In the genomic region with DNA sequence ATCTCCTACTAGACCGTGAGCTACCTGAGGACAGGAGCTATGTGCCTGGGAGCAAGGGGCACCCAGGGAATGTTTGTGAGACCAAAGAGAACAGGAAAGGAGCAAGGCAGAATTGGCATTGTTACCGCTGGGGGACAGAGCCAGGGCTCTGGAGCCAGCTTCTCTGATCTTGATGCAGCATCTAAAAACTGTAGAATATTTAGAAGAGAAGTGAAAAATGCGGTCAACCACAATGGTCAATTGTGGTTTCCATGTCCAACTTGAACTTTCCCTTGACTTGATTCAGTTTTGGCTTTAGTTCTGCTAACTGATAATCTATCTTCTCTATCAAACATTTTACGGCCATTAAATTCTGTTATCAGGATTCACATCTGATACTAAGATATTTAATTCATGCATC, we compare ENCODE assay signal across 13 cellular contexts.
DNase-seq lines count a peak whose midpoint lies in the region; ATAC-seq, FAIRE-seq and TF ChIP-seq lines count a peak whose summit lies in the region.
"Had no signal": no experiment of that assay in that cellular context is flagged by ENCODE, and none has a peak within 500 bp of the region (broad histone marks: within the 10 kb centered on the region; RNA-seq: fewer than 3 reads in every experiment).

No MANE protein-coding gene starts in this region.

- H3K36me3 Mint-ChIP-seq in osteocyte (ENCODE audit: unreplicated experiment): no peaks in the 10 kb centered on the region
- H3K36me3 Mint-ChIP-seq: activated naive CD4-positive, alpha-beta T cell treated with anti-CD3 and anti-CD28 coated beads, Interleukin-2, amount 50 U/mL, for 24 hours had no signal

- TF ChIP-seq POLR2A in NB4 (IDR thresholded peaks at IDR 0.05; ENCODE audit: extremely low read depth, insufficient read length): no peak

- peak; percentile 82 for FAIRE-seq in GM18507 (lab: Jason Lieb, UNC)
- FAIRE-seq: kidney had no signal

- no peaks in the 10 kb centered on the region for H3K27me3 Mint-ChIP-seq in osteocyte (ENCODE audit: unreplicated experiment)
- H3K27me3 Mint-ChIP-seq: activated naive CD4-positive, alpha-beta T cell treated with anti-CD3 and anti-CD28 coated beads, Interleukin-2, amount 50 U/mL, for 24 hours had no signal

- ATAC-seq in HG02885 (IDR thresholded peaks at IDR 0.05; ENCODE audit: poor library complexity, unreplicated experiment): peak; percentile 90

- no peak overlapping the region for H3K4me3 Mint-ChIP-seq in osteocyte (ENCODE audit: unreplicated experiment)
- H3K4me3 Mint-ChIP-seq: activated naive CD4-positive, alpha-beta T cell treated with anti-CD3 and anti-CD28 coated beads, Interleukin-2, amount 50 U/mL, for 24 hours; nephron progenitor cell had no signal

- no peak for DNase-seq in GM18507 (ENCODE audit: extremely low spot score, insufficient read length, low read depth)
- peak; percentile 21 for DNase-seq in GM20000 (ENCODE audit: low spot score)
- peak; percentile 24 for DNase-seq in NB4 (ENCODE audit: low read depth)
- no peak for DNase-seq in T1000 (lab: John Stamatoyannopoulos, UW)
- DNase-seq in NCI-H526 (lab: John Stamatoyannopoulos, UW): no peak
- no peak for DNase-seq in osteocyte (ENCODE audit: extremely low spot score, unreplicated experiment)
- no peak for DNase-seq in DMS79 (lab: John Stamatoyannopoulos, UW)
- DNase-seq: colonic mucosa, kidney, NCI-H524 treated with DMSO at 0.1 percent for 48 hours, nephron progenitor cell had no signal

- no peak overlapping the region for H3K27ac Mint-ChIP-seq in osteocyte (ENCODE audit: unreplicated experiment)
- H3K27ac Mint-ChIP-seq: activated naive CD4-positive, alpha-beta T cell treated with anti-CD3 and anti-CD28 coated beads, Interleukin-2, amount 50 U/mL, for 24 hours had no signal

- no peak overlapping the region for H3K4me3 ChIP-seq in NB4 (ENCODE audit: low read depth, low read length)
- H3K4me3 ChIP-seq: colonic mucosa had no signal

- H3K4me1 Mint-ChIP-seq in osteocyte (ENCODE audit: unreplicated experiment): no peaks in the 10 kb centered on the region
- H3K4me1 Mint-ChIP-seq: activated naive CD4-positive, alpha-beta T cell treated with anti-CD3 and anti-CD28 coated beads, Interleukin-2, amount 50 U/mL, for 24 hours; nephron progenitor cell had no signal

- H3K9me3 Mint-ChIP-seq in osteocyte (ENCODE audit: unreplicated experiment): no peaks in the 10 kb centered on the region
- H3K9me3 Mint-ChIP-seq: nephron progenitor cell had no signal

- no peak for TF ChIP-seq CTCF in GM20000 (IDR thresholded peaks at IDR 0.05; ENCODE audit: extremely low read depth, missing control alignments)
- TF ChIP-seq CTCF in NB4 (IDR thresholded peaks at IDR 0.05; ENCODE audit: low read depth, low read length): no peak
- TF ChIP-seq CTCF in osteocyte (IDR thresholded peaks at IDR 0.05): no peak

Comparison
In these comparisons a context has a peak if more than half of its experiments do, and no peak if none do; other contexts are left out.
1. DNase-seq: peak in GM20000 (single experiment) and NB4 (single experiment); none in GM18507 (single experiment), T1000 (single experiment), NCI-H526 (0 of 2), osteocyte (single experiment) and DMS79 (single experiment).